ENCODE assay signal across 29 cellular contexts in genomic region chr3:187734841-187735240, GRCh38. TPM values are rescaled to one million over a fixed set of nuclear protein-coding genes. Genes with fewer than 3 reads are reported as not detected.
DNase-seq lines count a peak whose midpoint lies in the region; ATAC-seq and TF ChIP-seq lines count a peak whose summit lies in the region.
"Had no signal": no experiment of that assay in that cellular context is flagged by ENCODE, and none has a peak within 500 bp of the region (broad histone marks: within the 10 kb centered on the region; RNA-seq: fewer than 3 reads in every experiment).

No MANE protein-coding gene starts in this region.

- H2BK5ac ChIP-seq in mesenchymal stem cell (ENCODE audit: low read depth, low read length, poor library complexity, severe bottlenecking): no peak overlapping the region

- H3K9me3 ChIP-seq in breast epithelium (no peaks in the 10 kb centered on the region), adrenal gland (replicated peaks in 1 of 3) (no peaks in the 10 kb centered on the region), mesenchymal stem cell (ENCODE audit: control insufficient read depth, low read length) (no peaks in the 10 kb centered on the region), smooth muscle cell (replicated peaks; ENCODE audit: low read depth) (no peaks in the 10 kb centered on the region)
- H3K9me3 ChIP-seq: testis had no signal

- intact Hi-C loops in breast epithelium (cut with DNase I; ENCODE audit: low total_unique reads) (no loop called here), MCF 10A (cut with micrococcal nuclease) (no loop called here), adrenal gland (cut with DNase I) (loop anchor here in 1 of 2 donors (10.0 kb wide), 1 partner anchor 1410 kb away; no protein-coding TSS in a partner anchor)

- H3K36me3 Mint-ChIP-seq in MCF 10A (ENCODE audit: insufficient read depth, unreplicated experiment): peaks cover 89% of the 10 kb centered on the region

- no peak overlapping the region for H3K18ac ChIP-seq in mesenchymal stem cell (ENCODE audit: low read depth in 1 of 2, low read length in 2 of 2)

- no peak overlapping the region for H3K27ac Mint-ChIP-seq in MCF 10A (ENCODE audit: low read depth, unreplicated experiment)
- H3K27ac Mint-ChIP-seq: activated CD4-positive, alpha-beta T cell treated with anti-CD3 and anti-CD28 coated beads for 36 hours; memory B cell had no signal

- CTCF ChIA-PET in MCF 10A (lab: Yijun Ruan, JAX): interaction anchor here (1.1 to 6.6 kb wide), 2 partner anchors 1219 to 1414 kb away, joined by 6 to 240 read pairs; no protein-coding TSS in a partner anchor

- 78 to 86% (median 83%) methylated on average over 3 of the region's 3 CpGs for WGBS in adrenal gland, 4 donors
- WGBS in mesenchymal stem cell: no CpG with 5 or more reads among the region's 3 CpGs
- 36% methylated on average over 3 of the region's 3 CpGs for WGBS in smooth muscle cell (ENCODE audit: low lambda C conversion rate)

- peak overlapping the region; percentile 78 to 99 for H3K27ac ChIP-seq in breast epithelium
- H3K27ac ChIP-seq in adrenal gland: peak overlapping the region in 3 of 5 donors; percentile 40 to 100 (median 99)
- H3K27ac ChIP-seq in mesenchymal stem cell (ENCODE audit: low read length, poor library complexity, severe bottlenecking): no peak overlapping the region
- no peak overlapping the region for H3K27ac ChIP-seq in smooth muscle cell (ENCODE audit: low read depth)
- H3K27ac ChIP-seq: KMS-11, testis had no signal

- no peak for ATAC-seq in omental fat pad (ENCODE audit: low FRiP score)
- ATAC-seq: activated CD4-positive, alpha-beta T cell treated with anti-CD3 and anti-CD28 coated beads for 36 hours; HCT116; SK-N-SH treated with all-trans-retinoic acid at 6 μM for 48 hours had no signal

- H3K27me3 Mint-ChIP-seq in MCF 10A (ENCODE audit: insufficient read depth, unreplicated experiment): no peaks in the 10 kb centered on the region
- H3K27me3 Mint-ChIP-seq: activated CD4-positive, alpha-beta T cell treated with anti-CD3 and anti-CD28 coated beads for 36 hours; CD4-positive, alpha-beta memory T cell; memory B cell had no signal

- H3K4me3 ChIP-seq in breast epithelium (peak overlapping the region in 1 of 3 donors; percentile 73), adrenal gland (peak overlapping the region in 1 of 4 donors; percentile 82), mesenchymal stem cell (ENCODE audit: insufficient read depth in 1 of 2, low read depth in 1 of 2, low read length in 2 of 2) (no peak overlapping the region), smooth muscle cell (no peak overlapping the region)
- H3K4me3 ChIP-seq: testis had no signal

- peaks cover 39% of the 10 kb centered on the region for H3K4me1 Mint-ChIP-seq in MCF 10A (ENCODE audit: insufficient read depth, unreplicated experiment)

- POLR2A ChIA-PET in MCF 10A (lab: Yijun Ruan, JAX): interaction anchor here (0.7 to 7.3 kb wide), 6 partner anchors 13 to 1219 kb away, joined by 3 to 42 read pairs (median 3); partner anchors contain the start of gene BCL6

- H3K36me3 ChIP-seq in breast epithelium (peaks cover 10% of the 10 kb centered on the region), adrenal gland (replicated peaks in 1 of 2) (peaks cover 0 to 51% of the 10 kb centered on the region in 2 donors), mesenchymal stem cell (ENCODE audit: control insufficient read depth in 1 of 2, insufficient read depth in 2 of 2, low read depth in 1 of 2, low read length in 2 of 2) (peaks cover 15 to 49% of the 10 kb centered on the region in 2 experiments), smooth muscle cell (ENCODE audit: low read depth) (peaks cover 31% of the 10 kb centered on the region)

- H3K79me1 ChIP-seq in mesenchymal stem cell (replicated peaks; ENCODE audit: low read length, poor library complexity, severe bottlenecking): peaks cover 15% of the 10 kb centered on the region

- TF ChIP-seq CTCF in breast epithelium (IDR thresholded peaks at IDR 0.05): no peak
- TF ChIP-seq CTCF in MCF 10A (IDR thresholded peaks at IDR 0.05; ENCODE audit: unreplicated experiment): no peak
- no peak for TF ChIP-seq CTCF in adrenal gland (IDR thresholded peaks at IDR 0.05)
- TF ChIP-seq CTCF in smooth muscle cell (IDR thresholded peaks at IDR 0.05; ENCODE audit: borderline replicate concordance, insufficient read depth, poor library complexity, severe bottlenecking): no peak
- no peak for TF ChIP-seq CTCF in omental fat pad (IDR thresholded peaks at IDR 0.05)

- no peak overlapping the region for H3K14ac ChIP-seq in mesenchymal stem cell (ENCODE audit: low read length in 2 of 2)

- H3K4me1 ChIP-seq in breast epithelium (peaks cover 5 to 14% of the 10 kb centered on the region in 2 donors), adrenal gland (replicated peaks in 1 of 2) (peaks cover 28 to 29% of the 10 kb centered on the region in 2 donors), mesenchymal stem cell (ENCODE audit: control insufficient read depth, insufficient read depth, low read depth, low read length) (peaks cover 14% of the 10 kb centered on the region), smooth muscle cell (ENCODE audit: low read depth) (peaks cover 17% of the 10 kb centered on the region)

- H3K4ac ChIP-seq in mesenchymal stem cell (ENCODE audit: low read depth in 1 of 2, low read length in 2 of 2): no peak overlapping the region

- H3F3A ChIP-seq in smooth muscle cell (ENCODE audit: low read depth): no peaks in the 10 kb centered on the region

- no peak overlapping the region for H2AFZ ChIP-seq in mesenchymal stem cell (ENCODE audit: low read depth, low read length)
- no peak overlapping the region for H2AFZ ChIP-seq in smooth muscle cell (ENCODE audit: low read depth)

- DNase-seq in breast epithelium (ENCODE audit: low spot score in 2 of 2) (no peak), MCF 10A (ENCODE audit: unreplicated experiment) (no peak), adrenal gland (no peak), mesenchymal stem cell (peak; percentile 51), smooth muscle cell (lab: John Stamatoyannopoulos, UW; ENCODE audit: unreplicated experiment) (no peak), omental fat pad (ENCODE audit: low spot score) (no peak), KG1 (lab: John Stamatoyannopoulos, UW) (no peak)
- DNase-seq in activated CD8-positive, alpha-beta memory T cell treated with anti-CD3 and anti-CD28 coated beads for 24 hours: no peak
- DNase-seq: activated CD4-positive, alpha-beta T cell treated with anti-CD3 and anti-CD28 coated beads for 36 hours; activated gamma-delta T cell treated with Interleukin-2 at 50 U/mL for 16 hours; activated T-cell treated with anti-CD3 and anti-CD28 coated beads, Interleukin-2, amount 50 U/mL, for 1 hour; CD4-positive, alpha-beta memory T cell; cerebellar nuclear complex; NCI-H1417 treated with DMSO at 0.1 percent for 48 hours; NCI-H446 treated with DMSO at 0.1 percent for 48 hours; occipital lobe; OCI-M1; retina; stimulated activated CD4-positive, alpha-beta T cell treated with anti-CD3 and anti-CD28 coated beads, Interleukin-15, amount 100 ng/mL, for 24 hours; stimulated activated naive CD4-positive, alpha-beta T cell; testis had no signal

- peaks cover 70% of the 10 kb centered on the region for H4K20me1 ChIP-seq in smooth muscle cell (ENCODE audit: low read depth)

- H3K23ac ChIP-seq in mesenchymal stem cell (ENCODE audit: low read length in 2 of 2): no peak overlapping the region

- H3K27me3 ChIP-seq in breast epithelium: no peaks in the 10 kb centered on the region
- H3K27me3 ChIP-seq in adrenal gland: no peaks in the 10 kb centered on the region
- no peaks in the 10 kb centered on the region for H3K27me3 ChIP-seq in mesenchymal stem cell (ENCODE audit: control insufficient read depth in 1 of 2, insufficient read depth in 1 of 2, low read length in 2 of 2)
- no peaks in the 10 kb centered on the region for H3K27me3 ChIP-seq in smooth muscle cell (ENCODE audit: low read depth)
- H3K27me3 ChIP-seq: testis had no signal

- no TSS peak for BruUV-seq in MCF 10A (replicated peaks; lab: Mats Ljungman, UMichigan)

- no peak overlapping the region for H2BK12ac ChIP-seq in mesenchymal stem cell (ENCODE audit: low read length in 2 of 2)

- H3K4me2 ChIP-seq in mesenchymal stem cell (ENCODE audit: low read length, poor library complexity, severe bottlenecking) (no peak overlapping the region), smooth muscle cell (peak overlapping the region; percentile 99)
- H3K4me2 ChIP-seq: KMS-11 had no signal

- no peak overlapping the region for H2BK15ac ChIP-seq in mesenchymal stem cell (ENCODE audit: low read depth, poor library complexity, severe bottlenecking)

- no peak overlapping the region for H4K8ac ChIP-seq in mesenchymal stem cell (ENCODE audit: low read length)

- H2BK120ac ChIP-seq in mesenchymal stem cell (ENCODE audit: low read depth, low read length): no peak overlapping the region

- H4K91ac ChIP-seq in mesenchymal stem cell (ENCODE audit: low read length): no peak overlapping the region

- TF ChIP-seq POLR2A in breast epithelium (IDR thresholded peaks at IDR 0.05) (no peak), adrenal gland (IDR thresholded peaks at IDR 0.05) (no peak)

- H3K4me3 Mint-ChIP-seq in MCF 10A (ENCODE audit: unreplicated experiment): no peak overlapping the region
- H3K4me3 Mint-ChIP-seq: activated CD4-positive, alpha-beta T cell treated with anti-CD3 and anti-CD28 coated beads for 36 hours; memory B cell had no signal

- peaks cover 37% of the 10 kb centered on the region for H3K79me2 ChIP-seq in smooth muscle cell (ENCODE audit: low read depth)

- H3K9me3 Mint-ChIP-seq in MCF 10A (ENCODE audit: unreplicated experiment): no peaks in the 10 kb centered on the region
- H3K9me3 Mint-ChIP-seq: memory B cell had no signal

- H2AK5ac ChIP-seq in mesenchymal stem cell (ENCODE audit: low read length, severe bottlenecking): no peak overlapping the region

- H3K9ac ChIP-seq in mesenchymal stem cell (ENCODE audit: low read length): peak overlapping the region; percentile 14
- no peak overlapping the region for H3K9ac ChIP-seq in smooth muscle cell (ENCODE audit: low read depth)
- H3K9ac ChIP-seq: KMS-11 had no signal

RNA-seq across cellular contexts. Expression of gene BCL6, which starts 10.4 kb away (rescaled TPM):
- total RNA-seq in breast epithelium (100 to 1,000 TPM; 281 to 346 (median 283) TPM), MCF 10A (2022) (16.4 and 20.9 TPM in 2 replicates), adrenal gland (100 to 1,000 TPM in 4 of 8 donors, 10 to 100 TPM in 4; 28.7 to 131 (median 102) TPM), smooth muscle cell (30.8 and 39.1 TPM in 2 replicates), omental fat pad (100 to 1,000 TPM; 148 to 323 (median 179) TPM)
- polyA plus RNA-seq in adrenal gland (10 to 100 TPM; 34.5 to 88.3 (median 71.3) TPM), smooth muscle cell (16.8 and 18.3 TPM in 2 replicates)
- 20.5 TPM for polyA plus RNA-seq in mesenchymal stem cell (2013, experiment 1 of 2)
- 18.5 TPM for polyA plus RNA-seq in mesenchymal stem cell (2013, experiment 2 of 2)

RNA-seq across cellular contexts. Expression of gene RTP2, which starts 32.5 kb away (rescaled TPM):
- total RNA-seq in breast epithelium (not detected), MCF 10A (2022) (not detected in 2 replicates), adrenal gland (under 1 TPM in 1 of 8 donors, not detected in 7; 0.28 TPM), smooth muscle cell (not detected in 2 replicates), omental fat pad (not detected)
- polyA plus RNA-seq in adrenal gland (not detected), smooth muscle cell (not detected in 2 replicates)
- polyA plus RNA-seq in mesenchymal stem cell (2013, experiment 1 of 2): not detected
- not detected for polyA plus RNA-seq in mesenchymal stem cell (2013, experiment 2 of 2)
- total RNA-seq: A172; activated CD4-positive, alpha-beta T cell treated with anti-CD3 and anti-CD28 coated beads for 36 hours; CD4-positive, alpha-beta memory T cell; endothelial cell of umbilical vein; occipital lobe; T-helper 2 cell treated with Interferon-gamma antibody and Interleukin-4, amounts not matched to agents 100 ng/mL and 5 ng/mL, for 36 hours; urinary bladder had no signal
- polyA plus RNA-seq: CD4-positive, alpha-beta memory T cell; endothelial cell of umbilical vein; urinary bladder had no signal

Comparison
In these comparisons a context has a peak if more than half of its experiments do, and no peak if none do; other contexts are left out.
1. H3K27ac ChIP-seq: peak in breast epithelium (2 of 2) and adrenal gland (3 of 5); none in mesenchymal stem cell (single experiment) and smooth muscle cell (single experiment).